8 cellular contexts compared by ENCODE assay signal in the genomic region with DNA sequence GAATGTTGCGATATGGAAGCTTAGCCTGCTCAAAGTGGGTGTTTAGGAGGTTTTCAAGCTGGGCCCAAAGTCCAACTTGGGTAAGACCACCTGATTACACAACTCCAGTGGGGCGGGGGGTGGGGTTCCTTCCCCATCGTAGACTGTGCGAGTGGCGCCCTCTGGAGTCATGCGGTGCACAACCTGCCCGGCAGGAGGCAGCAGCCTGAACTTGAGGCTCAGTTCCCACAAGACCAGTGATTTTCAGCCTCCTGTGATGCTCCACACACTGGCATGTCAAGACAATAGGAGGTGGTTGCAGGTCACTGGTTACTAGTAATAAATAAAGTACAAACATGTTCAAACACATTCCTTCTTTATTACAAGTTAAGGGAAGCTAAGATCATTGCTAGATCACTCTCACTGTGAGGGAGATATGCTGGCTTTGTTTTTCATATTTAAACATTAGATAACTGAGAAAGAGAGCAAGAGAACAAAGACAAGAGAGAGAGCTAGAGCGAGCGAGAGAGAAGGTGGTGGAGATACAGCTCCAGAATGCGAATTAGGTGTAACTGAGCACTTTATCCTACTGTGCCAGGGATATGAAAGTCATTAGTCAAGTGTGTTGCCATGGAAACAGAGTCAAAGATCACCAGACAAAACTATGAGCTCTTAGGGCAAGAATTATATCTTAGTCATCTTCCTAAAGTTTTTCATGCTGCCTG.
DNase-seq lines count a peak whose midpoint lies in the region; ATAC-seq and TF ChIP-seq lines count a peak whose summit lies in the region.

No MANE protein-coding gene starts in this region.

- TF ChIP-seq CTCF in HFFc6 (IDR thresholded peaks at IDR 0.05) = peak; percentile 83

- H3K9me3 Mint-ChIP-seq in HFFc6 = no peaks in the 10 kb centered on the region; the same call in 1 of the 2 replicates
- peaks cover 6% of the 10 kb centered on the region for H3K9me3 Mint-ChIP-seq in activated naive CD8-positive, alpha-beta T cell treated with anti-CD3 and anti-CD28 coated beads, Interleukin-2, amount 50 U/mL, for 24 hours

- H3K27me3 Mint-ChIP-seq in HFFc6 (ENCODE audit: insufficient read depth) = no peaks in the 10 kb centered on the region; the same call in 1 of the 2 replicates
- H3K27me3 Mint-ChIP-seq in activated naive CD8-positive, alpha-beta T cell treated with anti-CD3 and anti-CD28 coated beads, Interleukin-2, amount 50 U/mL, for 24 hours = no peaks in the 10 kb centered on the region

- peak overlapping the region; percentile 98 for H3K27ac Mint-ChIP-seq in HFFc6
- no peak overlapping the region for H3K27ac Mint-ChIP-seq in activated naive CD8-positive, alpha-beta T cell treated with anti-CD3 and anti-CD28 coated beads, Interleukin-2, amount 50 U/mL, for 24 hours

- H3K4me3 Mint-ChIP-seq in HFFc6 = peak overlapping the region; percentile 45
- no peak overlapping the region for H3K4me3 Mint-ChIP-seq in activated naive CD8-positive, alpha-beta T cell treated with anti-CD3 and anti-CD28 coated beads, Interleukin-2, amount 50 U/mL, for 24 hours

- no peaks in the 10 kb centered on the region for H3K36me3 Mint-ChIP-seq in HFFc6 (ENCODE audit: low read depth)
- no peaks in the 10 kb centered on the region for H3K36me3 Mint-ChIP-seq in activated naive CD8-positive, alpha-beta T cell treated with anti-CD3 and anti-CD28 coated beads, Interleukin-2, amount 50 U/mL, for 24 hours (ENCODE audit: low read depth)

- DNase-seq in ELF-1 (ENCODE audit: low read depth, low spot score) (peak; percentile 70), HFFc6 (peak; percentile 95), lung microvascular endothelial cell (ENCODE audit: low read depth in 2 of 2) (peak; percentile 77 to 82), NCI-H187 treated with DMSO at 0.1 percent for 48 hours (lab: John Stamatoyannopoulos, UW) (no peak), activated T-cell treated with anti-CD3 and anti-CD28 coated beads for 4 hours (no peak)
- peak; percentile 12 for DNase-seq in activated naive CD8-positive, alpha-beta T cell treated with anti-CD3 and anti-CD28 coated beads, Interleukin-2, amount 50 U/mL, for 24 hours

- ATAC-seq in activated naive CD8-positive, alpha-beta T cell treated with anti-CD3 and anti-CD28 coated beads, Interleukin-2, amount 50 U/mL, for 24 hours = no peak
- ATAC-seq in GM21515 (IDR thresholded peaks at IDR 0.05; ENCODE audit: unreplicated experiment) (no peak), HG02840 (IDR thresholded peaks at IDR 0.05; ENCODE audit: low FRiP score, unreplicated experiment) (no peak)

- peaks cover 38% of the 10 kb centered on the region for H3K4me1 Mint-ChIP-seq in HFFc6 (ENCODE audit: low read depth)
- H3K4me1 Mint-ChIP-seq in activated naive CD8-positive, alpha-beta T cell treated with anti-CD3 and anti-CD28 coated beads, Interleukin-2, amount 50 U/mL, for 24 hours = no peaks in the 10 kb centered on the region

Comparison
In these comparisons a context has a peak if more than half of its experiments do, and no peak if none do; other contexts are left out.
1. DNase-seq: peak in ELF-1 (single experiment), HFFc6 (single experiment), activated naive CD8-positive, alpha-beta T cell treated with anti-CD3 and anti-CD28 coated beads, Interleukin-2, amount 50 U/mL, for 24 hours (single experiment) and lung microvascular endothelial cell (2 of 2); none in NCI-H187 treated with DMSO at 0.1 percent for 48 hours (single experiment) and activated T-cell treated with anti-CD3 and anti-CD28 coated beads for 4 hours (single experiment).